In genomic region chr7:157709531-157710251, GRCh38 we compare ENCODE assay signal across 16 cellular contexts.
DNase-seq lines count a peak whose midpoint lies in the region; ATAC-seq and TF ChIP-seq lines count a peak whose summit lies in the region.
"Had no signal": no experiment of that assay in that cellular context is flagged by ENCODE, and none has a peak within 500 bp of the region (broad histone marks: within the 10 kb centered on the region; RNA-seq: fewer than 3 reads in every experiment).

No MANE protein-coding gene starts in this region.

- H3K79me2 ChIP-seq in osteoblast (ENCODE audit: insufficient read depth, low read length) = no peaks in the 10 kb centered on the region

- no peaks in the 10 kb centered on the region for H3K4me1 ChIP-seq in osteoblast (ENCODE audit: insufficient read depth, low read length)
- no peaks in the 10 kb centered on the region for H3K4me1 ChIP-seq in aorta (ENCODE audit: control insufficient read depth in 1 of 2, insufficient read depth in 2 of 2, low read length in 2 of 2)
- H3K4me1 ChIP-seq: A549; BLaER1 treated with 17β-estradiol and CSF1 and Interleukin-3, amounts not matched to agents 10 nM and 100 nM had no signal

- no peaks in the 10 kb centered on the region for H4K20me1 ChIP-seq in osteoblast (ENCODE audit: insufficient read depth, low read length)

- peak; percentile 54 for DNase-seq in activated effector memory CD4-positive, alpha-beta T cell treated with anti-CD3 and anti-CD28 coated beads, Interleukin-2, amount 50 U/mL, for 16 hours
- DNase-seq in activated effector memory CD4-positive, alpha-beta T cell treated with Interleukin-2 at 50 U/mL for 16 hours = no peak
- DNase-seq in coronary artery (ENCODE audit: low spot score) (peak; percentile 59), osteoblast (ENCODE audit: insufficient read length, low spot score, missing footprints) (peak; percentile 69), aorta (peak in 1 of 2 donors; percentile 61)
- DNase-seq: DMS79 treated with DMSO at 0.1 percent for 48 hours, HCEC 1CT, NCI-H1092, NCI-H2081 treated with DMSO at 0.1 percent for 48 hours, NCI-H524 had no signal

- no peaks in the 10 kb centered on the region for H3K27me3 ChIP-seq in osteoblast (ENCODE audit: insufficient read depth, low read length)
- no peaks in the 10 kb centered on the region for H3K27me3 ChIP-seq in aorta (ENCODE audit: control insufficient read depth in 1 of 2, insufficient read depth in 2 of 2, low read length in 1 of 2)

- H3K27ac ChIP-seq in coronary artery (no peak overlapping the region), osteoblast (ENCODE audit: low read depth, low read length) (no peak overlapping the region), aorta (ENCODE audit: low read depth in 1 of 2, low read length in 2 of 2) (no peak overlapping the region)
- H3K27ac ChIP-seq: A549; BLaER1 treated with 17β-estradiol and CSF1 and Interleukin-3, amounts not matched to agents 10 nM and 100 nM had no signal

- H3K4me3 ChIP-seq in coronary artery (no peak overlapping the region), osteoblast (ENCODE audit: insufficient read depth, low read length) (no peak overlapping the region), aorta (ENCODE audit: low read length in 2 of 2) (no peak overlapping the region)
- H3K4me3 ChIP-seq: A549; BLaER1 treated with 17β-estradiol and CSF1 and Interleukin-3, amounts not matched to agents 10 nM and 100 nM had no signal

- H3K9me3 ChIP-seq in osteoblast (ENCODE audit: low read depth, low read length) = no peaks in the 10 kb centered on the region
- H3K9me3 ChIP-seq in aorta (ENCODE audit: control insufficient read depth, low read length) = peaks cover 2% of the 10 kb centered on the region
- H3K9me3 ChIP-seq: A549; BLaER1 treated with 17β-estradiol and CSF1 and Interleukin-3, amounts not matched to agents 10 nM and 100 nM had no signal

- TF ChIP-seq CTCF in coronary artery (IDR thresholded peaks at IDR 0.05) (no peak), osteoblast (IDR thresholded peaks at IDR 0.05; ENCODE audit: extremely low read depth, low read depth, low read length) (no peak)

- intact Hi-C loops in aorta (cut with DNase I) = no loop called here

- peak; percentile 6 for ATAC-seq in aorta (ENCODE audit: low FRiP score)
- no peak for ATAC-seq in HG02642 (IDR thresholded peaks at IDR 0.05; ENCODE audit: poor library complexity, unreplicated experiment)
- no peak for ATAC-seq in HG02870 (IDR thresholded peaks at IDR 0.05; ENCODE audit: unreplicated experiment)
- ATAC-seq: Panc1, Right ventricle myocardium inferior had no signal

- H3K36me3 ChIP-seq in osteoblast (ENCODE audit: insufficient read depth, low read length) (no peaks in the 10 kb centered on the region), aorta (ENCODE audit: control insufficient read depth in 1 of 2, insufficient read depth in 2 of 2, low read length in 1 of 2) (no peaks in the 10 kb centered on the region)
- H3K36me3 ChIP-seq: BLaER1 treated with 17β-estradiol and CSF1 and Interleukin-3, amounts not matched to agents 10 nM and 100 nM had no signal

- H3K4me2 ChIP-seq in osteoblast (ENCODE audit: insufficient read depth, low read length) = no peak overlapping the region
- H3K4me2 ChIP-seq: A549; BLaER1 treated with 17β-estradiol and CSF1 and Interleukin-3, amounts not matched to agents 10 nM and 100 nM had no signal

- WGBS in aorta, 2 donors = 84 to 88% methylated on average over 25 to 26 of the region's 26 CpGs

- no peak overlapping the region for H2AFZ ChIP-seq in osteoblast (ENCODE audit: low read length)
